ENCODE assay signal across 24 cellular contexts in genomic region chr22:19258371-19258770, GRCh38. TPM values are rescaled to one million over a fixed set of nuclear protein-coding genes. Genes with fewer than 3 reads are reported as not detected.
DNase-seq lines count a peak whose midpoint lies in the region; ATAC-seq and TF ChIP-seq lines count a peak whose summit lies in the region.
"Had no signal": no experiment of that assay in that cellular context is flagged by ENCODE, and none has a peak within 500 bp of the region (broad histone marks: within the 10 kb centered on the region; RNA-seq: fewer than 3 reads in every experiment).

No MANE protein-coding gene starts in this region.

- H3K79me1 ChIP-seq in trophoblast cell (ENCODE audit: low read length) = no peaks in the 10 kb centered on the region

- H4K8ac ChIP-seq in trophoblast cell (ENCODE audit: low read depth, low read length) = no peak overlapping the region

- ATAC-seq in activated CD8-positive, alpha-beta T cell treated with anti-CD3 and anti-CD28 coated beads, Interleukin-2, amount 10 ng/mL, durations not matched to agents 7 days and 5 days = no peak
- no peak for ATAC-seq in activated CD8-positive, alpha-beta T cell treated with anti-CD3 and anti-CD28 coated beads for 36 hours
- ATAC-seq: GM12878 had no signal

- WGBS in trophoblast cell (ENCODE audit: extremely low coverage, insufficient coverage, insufficient read length) = no CpG with 5 or more reads among the region's 7 CpGs
- 97% methylated on average over 5 of the region's 7 CpGs for WGBS in mammary epithelial cell (ENCODE audit: low coverage, missing lambda C conversion rate)

- TF ChIP-seq CTCF in activated CD8-positive, alpha-beta T cell treated with anti-CD3 and anti-CD28 coated beads for 36 hours (IDR thresholded peaks at IDR 0.05) = no peak
- no peak for TF ChIP-seq CTCF in neural crest cell (conservative IDR thresholded peaks at IDR 0.05)
- no peak for TF ChIP-seq CTCF in mammary epithelial cell (conservative IDR thresholded peaks at IDR 0.05 in 1 of 2, IDR thresholded peaks at IDR 0.05 in 1 of 2; ENCODE audit: extremely low read depth in 1 of 2, insufficient read depth in 1 of 2, low read depth in 1 of 2, low read length in 2 of 2)

- no peak overlapping the region for H2AFZ ChIP-seq in trophoblast cell (ENCODE audit: insufficient read depth, low read length, poor library complexity)
- H2AFZ ChIP-seq in mammary epithelial cell (ENCODE audit: low read depth, low read length) = no peak overlapping the region

- no peaks in the 10 kb centered on the region for H4K20me1 ChIP-seq in mammary epithelial cell (ENCODE audit: insufficient read depth, low read length)
- H4K20me1 ChIP-seq: BLaER1 had no signal

- H3K4me1 ChIP-seq in trophoblast cell (ENCODE audit: control insufficient read depth in 1 of 2, insufficient read depth in 2 of 2, low read length in 2 of 2) (no peaks in the 10 kb centered on the region), mammary epithelial cell (ENCODE audit: insufficient read depth, low read length) (no peaks in the 10 kb centered on the region)
- H3K4me1 ChIP-seq: BE2C had no signal

- H3K36me3 Mint-ChIP-seq in activated CD8-positive, alpha-beta T cell treated with anti-CD3 and anti-CD28 coated beads, Interleukin-2, amount 10 ng/mL, durations not matched to agents 7 days and 5 days (ENCODE audit: low read depth) = peaks cover 4% of the 10 kb centered on the region
- no peaks in the 10 kb centered on the region for H3K36me3 Mint-ChIP-seq in activated CD8-positive, alpha-beta T cell treated with anti-CD3 and anti-CD28 coated beads for 36 hours (ENCODE audit: low read depth)
- peaks cover 33% of the 10 kb centered on the region for H3K36me3 Mint-ChIP-seq in neural crest cell (ENCODE audit: low read depth)
- H3K36me3 Mint-ChIP-seq: CD4-positive, CD25-positive, alpha-beta regulatory T cell had no signal

- peak overlapping the region; percentile 36 for H4K12ac ChIP-seq in trophoblast cell (ENCODE audit: low read depth, low read length)

- CTCF ChIA-PET in activated CD8-positive, alpha-beta T cell treated with anti-CD3 and anti-CD28 coated beads, Interleukin-2, amount 10 ng/mL, durations not matched to agents 7 days and 5 days (lab: Charles Lee) = no interaction called here
- CTCF ChIA-PET in activated CD8-positive, alpha-beta T cell treated with anti-CD3 and anti-CD28 coated beads for 36 hours (lab: Charles Lee) = interaction anchor here (0.9 kb wide), 1 partner anchor 373 kb away, joined by 3 read pairs; no protein-coding TSS in a partner anchor
- CTCF ChIA-PET in mammary epithelial cell (lab: Charles Lee; ENCODE audit: low non-redundant PET) = interaction anchor here (0.6 kb wide), 1 partner anchor 37 kb away, joined by 5 read pairs; no protein-coding TSS in a partner anchor

- peaks cover 0 to 4% of the 10 kb centered on the region in 2 experiments for H3K36me3 ChIP-seq in trophoblast cell (ENCODE audit: control insufficient read depth in 1 of 2, insufficient read depth in 2 of 2, low read length in 2 of 2)
- no peaks in the 10 kb centered on the region for H3K36me3 ChIP-seq in mammary epithelial cell (ENCODE audit: insufficient read depth, low read length)
- H3K36me3 ChIP-seq: BE2C had no signal

- H3K23ac ChIP-seq in trophoblast cell (ENCODE audit: low read length) = no peak overlapping the region

- H3K27me3 Mint-ChIP-seq in activated CD8-positive, alpha-beta T cell treated with anti-CD3 and anti-CD28 coated beads, Interleukin-2, amount 10 ng/mL, durations not matched to agents 7 days and 5 days (ENCODE audit: low read depth) = peaks cover 2% of the 10 kb centered on the region
- H3K27me3 Mint-ChIP-seq in activated CD8-positive, alpha-beta T cell treated with anti-CD3 and anti-CD28 coated beads for 36 hours = peaks cover 2% of the 10 kb centered on the region
- no peaks in the 10 kb centered on the region for H3K27me3 Mint-ChIP-seq in neural crest cell (ENCODE audit: low read depth)
- H3K27me3 Mint-ChIP-seq: CD8-positive, alpha-beta memory T cell had no signal

- peaks cover 2% of the 10 kb centered on the region for H3K9me3 ChIP-seq in trophoblast cell (ENCODE audit: insufficient read depth, low read depth, low read length)
- H3K9me3 ChIP-seq in mammary epithelial cell (replicated peaks; ENCODE audit: insufficient read depth, low read length) = no peaks in the 10 kb centered on the region
- H3K9me3 ChIP-seq: BE2C had no signal

- H4K91ac ChIP-seq in trophoblast cell (ENCODE audit: low read depth, low read length) = no peak overlapping the region

- H3K27ac Mint-ChIP-seq in activated CD8-positive, alpha-beta T cell treated with anti-CD3 and anti-CD28 coated beads, Interleukin-2, amount 10 ng/mL, durations not matched to agents 7 days and 5 days = peak overlapping the region; percentile 46
- no peak overlapping the region for H3K27ac Mint-ChIP-seq in activated CD8-positive, alpha-beta T cell treated with anti-CD3 and anti-CD28 coated beads for 36 hours
- H3K27ac Mint-ChIP-seq in neural crest cell (ENCODE audit: unreplicated experiment) = peak overlapping the region; percentile 6

- H3K9me3 Mint-ChIP-seq in activated CD8-positive, alpha-beta T cell treated with anti-CD3 and anti-CD28 coated beads, Interleukin-2, amount 10 ng/mL, durations not matched to agents 7 days and 5 days (ENCODE audit: insufficient read depth) = peaks cover 3% of the 10 kb centered on the region
- H3K9me3 Mint-ChIP-seq in activated CD8-positive, alpha-beta T cell treated with anti-CD3 and anti-CD28 coated beads for 36 hours = peaks cover 3% of the 10 kb centered on the region
- H3K9me3 Mint-ChIP-seq in neural crest cell = peaks cover 15% of the 10 kb centered on the region
- H3K9me3 Mint-ChIP-seq: CD8-positive, alpha-beta memory T cell had no signal

- BruUV-seq in mammary epithelial cell (replicated peaks; lab: Mats Ljungman, UMichigan) = no TSS peak

- no peak overlapping the region for H2BK12ac ChIP-seq in trophoblast cell (ENCODE audit: low read length)

- H3K4me2 ChIP-seq in trophoblast cell (ENCODE audit: low read length) = no peak overlapping the region
- H3K4me2 ChIP-seq in mammary epithelial cell (ENCODE audit: insufficient read depth, low read depth, low read length) = no peak overlapping the region

- H3K79me2 ChIP-seq in trophoblast cell (ENCODE audit: control insufficient read depth, insufficient read depth, low read length, poor library complexity) (no peaks in the 10 kb centered on the region), mammary epithelial cell (ENCODE audit: insufficient read depth, low read length) (no peaks in the 10 kb centered on the region)

- dilution Hi-C loops in mammary epithelial cell (cut with HindIII; ENCODE audit: low sequenced_read_pairs) = no loop called here

- no peak overlapping the region for H2BK120ac ChIP-seq in trophoblast cell (ENCODE audit: insufficient read depth, low read length, poor library complexity)

- no peak for DNase-seq in activated CD8-positive, alpha-beta T cell treated with anti-CD3 and anti-CD28 coated beads, Interleukin-2, amount 10 ng/mL, durations not matched to agents 7 days and 5 days
- DNase-seq in activated CD8-positive, alpha-beta T cell treated with anti-CD3 and anti-CD28 coated beads for 36 hours = no peak
- DNase-seq in neural crest cell (ENCODE audit: low read depth, low spot score) (no peak), trophoblast cell (no peak), NCI-H446 (lab: John Stamatoyannopoulos, UW) (no peak), mammary epithelial cell (no peak)
- DNase-seq: 8988T; ACHN; BE2C; C1 segment of cervical spinal cord; CD4-positive, alpha-beta memory T cell; CD4-positive, CD25-positive, alpha-beta regulatory T cell; CD8-positive, alpha-beta memory T cell; COR-L47; DMS 273 treated with DMSO at 0.1 percent for 48 hours; DMS153; DMS53; DMS79; DND-41; EL; GDM1 had no signal

- no peak overlapping the region for H3K4ac ChIP-seq in trophoblast cell (ENCODE audit: low read depth, low read length)

- H2BK5ac ChIP-seq in trophoblast cell (ENCODE audit: low read depth, low read length, poor library complexity) = no peak overlapping the region

- no peak overlapping the region for H3K18ac ChIP-seq in trophoblast cell (ENCODE audit: low read length)

- intact Hi-C loops in activated CD8-positive, alpha-beta T cell treated with anti-CD3 and anti-CD28 coated beads for 36 hours (cut with micrococcal nuclease) = no loop called here
- intact Hi-C loops in mammary epithelial cell (cut with micrococcal nuclease) = no loop called here

- H3K27ac ChIP-seq in trophoblast cell (ENCODE audit: low read depth, low read length) (no peak overlapping the region), mammary epithelial cell (ENCODE audit: insufficient read depth, low read depth, low read length) (no peak overlapping the region)
- H3K27ac ChIP-seq: BLaER1 had no signal

- H3K4me1 Mint-ChIP-seq in activated CD8-positive, alpha-beta T cell treated with anti-CD3 and anti-CD28 coated beads, Interleukin-2, amount 10 ng/mL, durations not matched to agents 7 days and 5 days (ENCODE audit: low read depth) = peaks cover 9% of the 10 kb centered on the region
- peaks cover 12% of the 10 kb centered on the region for H3K4me1 Mint-ChIP-seq in activated CD8-positive, alpha-beta T cell treated with anti-CD3 and anti-CD28 coated beads for 36 hours (ENCODE audit: low read depth)
- H3K4me1 Mint-ChIP-seq in neural crest cell = no peaks in the 10 kb centered on the region

- no peak overlapping the region for H3K4me3 Mint-ChIP-seq in activated CD8-positive, alpha-beta T cell treated with anti-CD3 and anti-CD28 coated beads, Interleukin-2, amount 10 ng/mL, durations not matched to agents 7 days and 5 days
- no peak overlapping the region for H3K4me3 Mint-ChIP-seq in activated CD8-positive, alpha-beta T cell treated with anti-CD3 and anti-CD28 coated beads for 36 hours
- H3K4me3 Mint-ChIP-seq in neural crest cell = no peak overlapping the region
- H3K4me3 Mint-ChIP-seq: CD14-positive monocyte; CD4-positive, CD25-positive, alpha-beta regulatory T cell had no signal

- H3K27me3 ChIP-seq in trophoblast cell (ENCODE audit: insufficient read depth, low read length) (no peaks in the 10 kb centered on the region), mammary epithelial cell (ENCODE audit: insufficient read depth, low read length) (no peaks in the 10 kb centered on the region)
- H3K27me3 ChIP-seq: BE2C, BLaER1 had no signal

- POLR2A ChIA-PET in activated CD8-positive, alpha-beta T cell treated with anti-CD3 and anti-CD28 coated beads, Interleukin-2, amount 10 ng/mL, durations not matched to agents 7 days and 5 days (lab: Charles Lee) = no interaction called here
- POLR2A ChIA-PET in activated CD8-positive, alpha-beta T cell treated with anti-CD3 and anti-CD28 coated beads for 36 hours (lab: Charles Lee) = no interaction called here

- in situ Hi-C loops in mammary epithelial cell (cut with MboI; ENCODE audit: low sequenced_read_pairs in 2 of 2) = no loop called here

- H2AK5ac ChIP-seq in trophoblast cell (ENCODE audit: low read length) = no peak overlapping the region

- H3K14ac ChIP-seq in trophoblast cell (ENCODE audit: low read length) = no peak overlapping the region

- no peak overlapping the region for H3K9ac ChIP-seq in trophoblast cell (ENCODE audit: low read length)
- no peak overlapping the region for H3K9ac ChIP-seq in mammary epithelial cell (ENCODE audit: insufficient read depth, low read length)
- H3K9ac ChIP-seq: BLaER1 had no signal

- H3K4me3 ChIP-seq in trophoblast cell (ENCODE audit: low read depth, low read length) = no peak overlapping the region
- H3K4me3 ChIP-seq in mammary epithelial cell (replicated peaks in 1 of 3; ENCODE audit: insufficient read depth in 1 of 3, low read depth in 2 of 3, low read length in 3 of 3) = no peak overlapping the region
- H3K4me3 ChIP-seq: BLaER1, GM12878 had no signal

RNA-seq across cellular contexts. Expression of gene CLTCL1, which starts 33.1 kb away (rescaled TPM):
- under 1 TPM; 0.44 to 0.58 TPM for total RNA-seq in activated CD8-positive, alpha-beta T cell treated with anti-CD3 and anti-CD28 coated beads, Interleukin-2, amount 10 ng/mL, durations not matched to agents 7 days and 5 days
- total RNA-seq in activated CD8-positive, alpha-beta T cell treated with anti-CD3 and anti-CD28 coated beads for 36 hours = under 1 TPM; 0.45 to 0.65 TPM
- 7.2 and 7.7 TPM in 2 replicates for total RNA-seq in neural crest cell
- polyA plus RNA-seq in trophoblast cell (2013) = 2.6 and 2.7 TPM in 2 replicates
- total RNA-seq in mammary epithelial cell = 10 to 100 TPM; 30.0 to 33.2 TPM
- 10.2 TPM for polyA plus RNA-seq in mammary epithelial cell
- 27.5 TPM for polyA minus RNA-seq in mammary epithelial cell
- polyA plus RNA-seq: CD4-positive, alpha-beta memory T cell had no signal
